2 cellular contexts compared by ENCODE assay signal in genomic region chr4:57064120-57064519, GRCh38.
TF ChIP-seq lines count a peak whose summit lies in the region.

No MANE protein-coding gene starts in this region.

TF ChIP-seq in SK-N-SH, 30 proteins besides CTCF, POLR2A, EP300 and RAD21 (continued from another document):
- no peak for TF ChIP-seq USF1 (IDR thresholded peaks at IDR 0.05; ENCODE audit: borderline replicate concordance, low read depth)
- TF ChIP-seq EZH2phosphoT487 (IDR thresholded peaks at IDR 0.05; ENCODE audit: borderline replicate concordance, low read depth) = no peak
- TF ChIP-seq TAF1 (IDR thresholded peaks at IDR 0.05; ENCODE audit: borderline replicate concordance, low read depth, low read length) = no peak
- TF ChIP-seq JUND (IDR thresholded peaks at IDR 0.05) = no peak
- TF ChIP-seq ELF1 (IDR thresholded peaks at IDR 0.05) = no peak
- TF ChIP-seq SMC3 (IDR thresholded peaks at IDR 0.05; ENCODE audit: low read depth, low read length) = no peak
- no peak for TF ChIP-seq FOXJ3 (CRISPR knock-in tag; IDR thresholded peaks at IDR 0.05)
- TF ChIP-seq TEAD4 (IDR thresholded peaks at IDR 0.05; ENCODE audit: borderline replicate concordance, insufficient read depth) = no peak
- TF ChIP-seq MAX (IDR thresholded peaks at IDR 0.05; ENCODE audit: low read depth) = no peak
- TF ChIP-seq ZBTB33 (IDR thresholded peaks at IDR 0.05; ENCODE audit: borderline replicate concordance, low read depth) = no peak
- no peak for TF ChIP-seq MXI1 (IDR thresholded peaks at IDR 0.05; ENCODE audit: low read depth, low read length)

TF ChIP-seq in SK-N-SH treated with all-trans-retinoic acid at 6 μM for 48 hours, 23 proteins besides CTCF, POLR2A, EP300 and RAD21 (continued from another document):
- TF ChIP-seq PATZ1 (CRISPR knock-in tag; IDR thresholded peaks at IDR 0.05; ENCODE audit: borderline replicate concordance) = no peak
- TF ChIP-seq GLIS3 (CRISPR knock-in tag; IDR thresholded peaks at IDR 0.05) = no peak
- TF ChIP-seq CSDC2 (CRISPR knock-in tag; IDR thresholded peaks at IDR 0.05) = no peak
- no peak for TF ChIP-seq CSRNP3 (CRISPR knock-in tag; IDR thresholded peaks at IDR 0.05)
- TF ChIP-seq OSR1 (CRISPR knock-in tag; IDR thresholded peaks at IDR 0.05) = no peak
- TF ChIP-seq TOX (CRISPR knock-in tag; IDR thresholded peaks at IDR 0.05; ENCODE audit: borderline replicate concordance) = no peak
